In the genomic region with DNA sequence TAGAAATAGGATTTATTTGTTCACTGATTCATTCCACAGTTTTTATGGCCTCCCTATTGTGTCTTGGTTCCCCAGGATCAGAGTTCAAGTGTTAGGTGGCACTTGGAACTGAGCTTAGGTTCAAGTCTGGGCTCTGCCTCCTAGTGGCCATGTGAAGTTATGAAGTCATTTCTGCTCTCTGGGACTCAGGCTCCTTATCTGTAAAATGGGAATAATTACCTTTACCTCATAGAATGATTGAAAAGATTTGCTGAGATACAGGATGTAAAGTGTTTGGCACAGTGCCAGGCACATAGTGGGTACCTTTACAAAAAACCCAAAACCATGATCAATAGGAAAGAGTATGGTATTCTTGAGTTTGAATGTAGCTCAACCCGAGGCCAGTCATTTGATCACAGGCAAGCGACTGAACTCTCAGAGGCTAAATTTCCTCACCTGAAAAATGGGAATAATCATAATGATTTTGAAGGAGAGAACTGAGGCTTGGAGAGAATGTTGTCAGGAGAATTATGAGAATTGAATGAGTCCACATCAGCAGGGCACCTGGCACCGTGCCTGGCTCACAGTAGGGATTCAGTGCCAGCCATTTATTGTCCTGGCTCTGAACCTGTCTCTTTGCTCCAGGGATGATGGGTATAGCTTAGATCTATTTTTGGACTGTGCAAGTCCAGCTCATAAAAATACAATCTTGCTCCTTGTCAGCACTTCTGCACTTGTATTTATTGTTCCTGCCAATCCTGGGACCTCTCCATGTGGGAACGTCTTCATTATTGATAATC, we compare ENCODE assay signal across 16 cellular contexts. TPM values are rescaled to one million over a fixed set of nuclear protein-coding genes. Genes with fewer than 3 reads are reported as not detected.
A peak's percentile ranks its signal among the peaks of the same experiment; 100 is the strongest.
DNase-seq lines count a peak whose midpoint lies in the region; ATAC-seq, FAIRE-seq and TF ChIP-seq lines count a peak whose summit lies in the region.
"Had no signal": no experiment of that assay in that cellular context is flagged by ENCODE, and none has a peak within 500 bp of the region (broad histone marks: within the 10 kb centered on the region; RNA-seq: fewer than 3 reads in every experiment).

No MANE protein-coding gene starts in this region.

- H3K27ac ChIP-seq in right atrium auricular region (no peak overlapping the region), K562 (ENCODE audit: extremely low read depth, low read depth, low read length) (no peak overlapping the region), smooth muscle cell (ENCODE audit: low read depth) (no peak overlapping the region), tibial nerve (no peak overlapping the region)
- H3K27ac ChIP-seq: gastrocnemius medialis, prostate gland, testis had no signal

- no peaks in the 10 kb centered on the region for H3K9me1 ChIP-seq in K562 (ENCODE audit: control insufficient read depth, insufficient read depth, low read length)

- 1% methylated on average over 4 of the region's 4 CpGs for WGBS in K562 (ENCODE audit: insufficient coverage, low coverage, missing lambda C conversion rate)
- WGBS in smooth muscle cell (ENCODE audit: low lambda C conversion rate), result 91% methylated on average over 4 of the region's 4 CpGs
- WGBS in tibial nerve, 2 donors, result 72 to 81% methylated on average over 4 of the region's 4 CpGs

- H3K4me2 ChIP-seq in K562 (ENCODE audit: insufficient read depth, low read length) (no peak overlapping the region), smooth muscle cell (no peak overlapping the region)

- DNase-seq in Right ventricle myocardium inferior (ENCODE audit: missing footprints) (no peak), right atrium auricular region (ENCODE audit: low spot score) (no peak), NAMALWA (ENCODE audit: low spot score) (peak; percentile 33), K562 (ENCODE audit: extremely low read depth in 1 of 4, low spot score in 3 of 4) (no peak), smooth muscle cell (lab: John Stamatoyannopoulos, UW; ENCODE audit: unreplicated experiment) (no peak), DMS79 (lab: John Stamatoyannopoulos, UW) (no peak), tibial nerve (ENCODE audit: low spot score in 2 of 2) (no peak), NCI-H187 (lab: John Stamatoyannopoulos, UW) (no peak)
- DNase-seq: activated naive CD4-positive, alpha-beta T cell; gastrocnemius medialis; KG1; kidney glomerular epithelial cell; NCI-H187 treated with DMSO at 0.1 percent for 48 hours; testis had no signal

- H3K9ac ChIP-seq in K562 (ENCODE audit: insufficient read depth in 1 of 2, low read depth in 2 of 2, low read length in 2 of 2) (no peak overlapping the region), smooth muscle cell (ENCODE audit: low read depth) (no peak overlapping the region)

- TF ChIP-seq RAD21 in K562 (CRISPR knock-in tag; conservative IDR thresholded peaks at IDR 0.05 in 1 of 2, IDR thresholded peaks at IDR 0.05 in 1 of 2), result no peak

- TF ChIP-seq CTCF in right atrium auricular region (IDR thresholded peaks at IDR 0.05) (no peak), K562 (IDR thresholded peaks at IDR 0.05 in 2 of 3, conservative IDR thresholded peaks at IDR 0.05 in 1 of 3; ENCODE audit: insufficient read depth in 2 of 3, low read depth in 1 of 3, low read length in 3 of 3) (0 out of 6 replicates have a peak, but pooled peaks of 1 of the 3 experiments have one; percentile 10), smooth muscle cell (IDR thresholded peaks at IDR 0.05; ENCODE audit: borderline replicate concordance, insufficient read depth, poor library complexity, severe bottlenecking) (peak; percentile 11), tibial nerve (IDR thresholded peaks at IDR 0.05) (no peak)

- peak; percentile 82 for ATAC-seq in Right ventricle myocardium inferior
- no peak for ATAC-seq in K562
- ATAC-seq: gastrocnemius medialis had no signal

- no peak for TF ChIP-seq POLR2A in K562 (conservative IDR thresholded peaks at IDR 0.05)
- TF ChIP-seq POLR2A in tibial nerve (IDR thresholded peaks at IDR 0.05), result no peak

- H2AFZ ChIP-seq in K562 (ENCODE audit: low read depth, low read length), result no peak overlapping the region
- H2AFZ ChIP-seq in smooth muscle cell (ENCODE audit: low read depth), result no peak overlapping the region

- H3K36me3 ChIP-seq in right atrium auricular region, result no peaks in the 10 kb centered on the region
- H3K36me3 ChIP-seq in K562 (ENCODE audit: control insufficient read depth, insufficient read depth, low read length), result no peaks in the 10 kb centered on the region
- H3K36me3 ChIP-seq in smooth muscle cell (ENCODE audit: low read depth), result no peaks in the 10 kb centered on the region
- H3K36me3 ChIP-seq in tibial nerve, result no peaks in the 10 kb centered on the region
- H3K36me3 ChIP-seq: gastrocnemius medialis, prostate gland had no signal

- H3K4me3 ChIP-seq in right atrium auricular region (no peak overlapping the region), K562 (no peak overlapping the region), smooth muscle cell (no peak overlapping the region), tibial nerve (no peak overlapping the region)
- H3K4me3 ChIP-seq: gastrocnemius medialis, prostate gland, testis had no signal

- H3F3A ChIP-seq in smooth muscle cell (ENCODE audit: low read depth), result no peaks in the 10 kb centered on the region

- H3K9me3 ChIP-seq in right atrium auricular region (peaks cover 0 to 6% of the 10 kb centered on the region in 2 donors), K562 (replicated peaks; ENCODE audit: control insufficient read depth, insufficient read depth, low read depth, low read length) (no peaks in the 10 kb centered on the region), smooth muscle cell (replicated peaks; ENCODE audit: low read depth) (no peaks in the 10 kb centered on the region), tibial nerve (peaks cover 0 to 7% (median 0%) of the 10 kb centered on the region in 4 donors)
- H3K9me3 ChIP-seq: gastrocnemius medialis, prostate gland, testis had no signal

- FAIRE-seq in K562 (lab: Jason Lieb, UNC), result no peak
- FAIRE-seq: endometrium had no signal

- BruUV-seq in K562 (replicated peaks; lab: Mats Ljungman, UMichigan), result no TSS peak

- CTCF ChIA-PET in K562 (lab: Yijun Ruan, JAX; ENCODE audit: low intra/inter-chr PET ratio), result no interaction called here

- TF ChIP-seq EP300 in K562 (IDR thresholded peaks at IDR 0.05; ENCODE audit: low read length) (no peak), tibial nerve (IDR thresholded peaks at IDR 0.05) (no peak)

- peaks cover 3% of the 10 kb centered on the region; the same call in 1 of the 2 replicates for H4K20me1 ChIP-seq in K562 (replicated peaks; ENCODE audit: control insufficient read depth, insufficient read depth, low read length)
- no peaks in the 10 kb centered on the region for H4K20me1 ChIP-seq in smooth muscle cell (ENCODE audit: low read depth)

- intact Hi-C loops in Right ventricle myocardium inferior (cut with DNase I), result no loop called here
- intact Hi-C loops in K562 (cut with micrococcal nuclease), result no loop called here

- no peaks in the 10 kb centered on the region for H3K27me3 ChIP-seq in right atrium auricular region
- peaks cover 0 to 6% of the 10 kb centered on the region in 2 experiments; a peak in 3 of 5 replicates for H3K27me3 ChIP-seq in K562 (ENCODE audit: control insufficient read depth in 2 of 2, insufficient read depth in 2 of 2, low read length in 2 of 2)
- H3K27me3 ChIP-seq in smooth muscle cell (ENCODE audit: low read depth), result peaks cover 10% of the 10 kb centered on the region
- peaks cover 0 to 2% of the 10 kb centered on the region in 2 donors for H3K27me3 ChIP-seq in tibial nerve
- H3K27me3 ChIP-seq: testis had no signal

- H3K79me2 ChIP-seq in K562 (ENCODE audit: control insufficient read depth, insufficient read depth, low read length) (no peaks in the 10 kb centered on the region), smooth muscle cell (ENCODE audit: low read depth) (no peaks in the 10 kb centered on the region)

- no peaks in the 10 kb centered on the region for H3K4me1 ChIP-seq in right atrium auricular region
- no peaks in the 10 kb centered on the region for H3K4me1 ChIP-seq in K562 (replicated peaks in 1 of 2; ENCODE audit: control insufficient read depth in 2 of 2, insufficient read depth in 2 of 2, low read length in 2 of 2)
- H3K4me1 ChIP-seq in smooth muscle cell (ENCODE audit: low read depth), result no peaks in the 10 kb centered on the region
- H3K4me1 ChIP-seq in tibial nerve, result no peaks in the 10 kb centered on the region
- H3K4me1 ChIP-seq: prostate gland had no signal

- in situ Hi-C loops in K562 (cut with MboI), result no loop called here

- POLR2A ChIA-PET in K562 (lab: Yijun Ruan, JAX), result interaction anchor here (0.8 kb wide), 1 partner anchor 427 kb away, joined by 3 read pairs; no protein-coding TSS in a partner anchor

TF ChIP-seq in K562, 482 proteins besides CTCF, POLR2A, EP300 and RAD21 (continues in another document):
- TF ChIP-seq NFIX (CRISPR knock-in tag; IDR thresholded peaks at IDR 0.05; ENCODE audit: low read depth), result peak; percentile 87
- TF ChIP-seq KDM1A (IDR thresholded peaks at IDR 0.05), result 0 out of 4 replicates have a peak, but pooled peaks of 1 of the 2 experiments have one; percentile 15
- TF ChIP-seq EHMT2 (IDR thresholded peaks at IDR 0.05), result no peak
- TF ChIP-seq RBM25 (IDR thresholded peaks at IDR 0.05; ENCODE audit: low read depth, low read length, severe bottlenecking), result peak; percentile 80
- TF ChIP-seq POLR3A (IDR thresholded peaks at IDR 0.05; ENCODE audit: borderline replicate concordance, extremely low read depth, insufficient read depth, insufficient read length), result no peak

RNA-seq across cellular contexts. Expression of a gene that starts 10.7 kb away (rescaled TPM):
- total RNA-seq in Right ventricle myocardium inferior (0.30 TPM), right atrium auricular region (under 1 TPM in 1 of 2 donors, not detected in 1; 0.71 TPM), K562 (2014; rRNA removed) (not detected in 2 replicates), K562 (2014; rRNA removed; fragmentation: Illumina TruSeq; extraction: Trizol) (not detected in 2 replicates), K562 (2015; rRNA removed; fragmentation: Illumina TruSeq; extraction: Trizol) (not detected in 2 replicates), K562 (2021) (not detected in 2 replicates), smooth muscle cell (0.18 TPM in 1 of 2 replicates, not detected in the other), tibial nerve (not detected)
- not detected in 2 replicates for total RNA-seq in K562 (2011; cell fraction: chromatin; rRNA removed; ENCODE audit: low replicate concordance)
- not detected in 2 replicates for total RNA-seq in K562 (2011; cell fraction: nucleolus; rRNA removed)
- not detected in 2 replicates for total RNA-seq in K562 (2011; cell fraction: nucleoplasm; rRNA removed)
- polyA plus RNA-seq in K562 (2011; rRNA removed) (0.04 TPM in 1 of 2 replicates, not detected in the other), K562 (2014; fragmentation: Illumina TruSeq; extraction: Trizol) (0.06 TPM in 1 of 2 replicates, not detected in the other), K562 (2014; fragmentation: Nextera tagmentation; extraction: Ambion mirVana) (not detected), K562 (2014; rRNA removed) (not detected in 2 replicates), smooth muscle cell (0.22 TPM in 1 of 2 replicates, not detected in the other)
- not detected in 2 replicates for polyA plus RNA-seq in K562 (2011; cell fraction: cytosol; rRNA removed)
- polyA plus RNA-seq in K562 (2011; cell fraction: nucleus; rRNA removed), result 0.06 TPM in 1 of 2 replicates, not detected in the other
- 0.11 TPM in 1 of 2 replicates, not detected in the other for polyA plus RNA-seq in K562 (2012)
- not detected in 2 replicates for polyA minus RNA-seq in K562 (2011; rRNA and poly(A)+ RNA removed)
- not detected in 2 replicates for polyA minus RNA-seq in K562 (2011; cell fraction: cytosol; rRNA and poly(A)+ RNA removed)
- not detected in 2 replicates for polyA minus RNA-seq in K562 (2011; cell fraction: nucleus; rRNA and poly(A)+ RNA removed)
- total RNA-seq: gastrocnemius medialis had no signal
